In the genomic region with DNA sequence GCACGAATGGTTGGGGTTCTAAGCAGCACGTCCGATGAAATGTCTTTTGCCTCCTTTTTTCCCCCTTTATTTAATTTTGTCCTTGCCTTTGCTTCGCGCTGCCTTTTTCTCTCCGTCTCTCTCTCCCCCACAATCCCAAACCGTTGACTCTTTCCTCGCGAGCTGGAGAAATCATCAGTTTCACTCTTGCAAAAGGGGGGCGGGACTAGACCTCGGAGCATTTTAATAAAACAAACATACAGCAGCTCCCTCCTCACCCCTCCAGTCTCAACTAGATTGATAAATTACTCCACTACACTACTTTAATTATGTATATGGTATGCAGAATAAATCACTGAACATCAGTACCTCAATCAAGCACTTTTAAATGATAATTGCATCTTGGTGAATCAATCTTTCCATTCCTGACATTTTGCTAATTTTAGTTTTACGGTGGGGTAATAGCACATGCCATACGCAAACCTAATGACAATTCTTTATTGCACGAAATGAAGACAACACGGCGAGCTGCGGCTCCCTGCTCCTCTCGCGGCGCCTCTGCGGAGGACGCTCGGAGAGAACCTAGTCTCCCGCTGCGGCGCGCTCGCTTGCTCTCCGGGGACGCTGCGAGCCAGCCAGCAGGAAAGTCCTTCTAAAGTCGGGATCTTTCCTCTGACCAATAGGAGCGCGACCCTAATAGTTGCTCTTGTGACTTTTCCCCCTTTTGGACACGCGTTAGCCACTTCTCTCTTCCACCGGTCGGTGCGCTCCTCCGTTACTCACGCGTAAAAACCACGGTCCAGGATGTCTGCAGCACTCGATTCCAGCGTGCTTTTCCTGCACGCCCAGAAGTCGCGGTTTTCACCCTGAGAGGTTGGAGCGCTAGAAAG, we compare ENCODE assay signal across 1 cellular context.
TF ChIP-seq lines count a peak whose summit lies in the region.

No MANE protein-coding gene starts in this region.

TF ChIP-seq in HCT116, 20 proteins besides CTCF, POLR2A, EP300 and RAD21 (continued from another document):
- TF ChIP-seq REST (IDR thresholded peaks at IDR 0.05; ENCODE audit: low read depth) (no peak), SP1 (IDR thresholded peaks at IDR 0.05; ENCODE audit: low read depth) (no peak), CEBPB (IDR thresholded peaks at IDR 0.05; ENCODE audit: low read depth) (no peak), ZFX (IDR thresholded peaks at IDR 0.05) (no peak), ELF1 (IDR thresholded peaks at IDR 0.05; ENCODE audit: borderline replicate concordance, low read depth) (no peak), TCF7L2 (IDR thresholded peaks at IDR 0.05; ENCODE audit: borderline replicate concordance, extremely low read depth, insufficient read depth, insufficient read length) (no peak), EZH2 (IDR thresholded peaks at IDR 0.05) (no peak), JUND (IDR thresholded peaks at IDR 0.05) (no peak), SIN3A (IDR thresholded peaks at IDR 0.05; ENCODE audit: low read depth) (0 out of 2 replicates have a peak, but pooled peaks have one; percentile 14), POLR2AphosphoS5 (IDR thresholded peaks at IDR 0.05; ENCODE audit: low read depth, low read length) (no peak; the same call in 1 of the 2 replicates), FOSL1 (IDR thresholded peaks at IDR 0.05; ENCODE audit: low read depth) (no peak), ATF3 (IDR thresholded peaks at IDR 0.05) (no peak), SRF (IDR thresholded peaks at IDR 0.05; ENCODE audit: low read depth) (no peak), YY1 (IDR thresholded peaks at IDR 0.05; ENCODE audit: extremely low read depth, insufficient replicate concordance, low read depth, low read length) (no peak), CBX3 (IDR thresholded peaks at IDR 0.05; ENCODE audit: low read depth) (0 out of 2 replicates have a peak, but pooled peaks have one; percentile 22)
- TF ChIP-seq, protein P1, sequence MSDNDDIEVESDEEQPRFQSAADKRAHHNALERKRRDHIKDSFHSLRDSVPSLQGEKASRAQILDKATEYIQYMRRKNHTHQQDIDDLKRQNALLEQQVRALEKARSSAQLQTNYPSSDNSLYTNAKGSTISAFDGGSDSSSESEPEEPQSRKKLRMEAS (IDR thresholded peaks at IDR 0.05) = peak; percentile 73
- TF ChIP-seq, protein P2, sequence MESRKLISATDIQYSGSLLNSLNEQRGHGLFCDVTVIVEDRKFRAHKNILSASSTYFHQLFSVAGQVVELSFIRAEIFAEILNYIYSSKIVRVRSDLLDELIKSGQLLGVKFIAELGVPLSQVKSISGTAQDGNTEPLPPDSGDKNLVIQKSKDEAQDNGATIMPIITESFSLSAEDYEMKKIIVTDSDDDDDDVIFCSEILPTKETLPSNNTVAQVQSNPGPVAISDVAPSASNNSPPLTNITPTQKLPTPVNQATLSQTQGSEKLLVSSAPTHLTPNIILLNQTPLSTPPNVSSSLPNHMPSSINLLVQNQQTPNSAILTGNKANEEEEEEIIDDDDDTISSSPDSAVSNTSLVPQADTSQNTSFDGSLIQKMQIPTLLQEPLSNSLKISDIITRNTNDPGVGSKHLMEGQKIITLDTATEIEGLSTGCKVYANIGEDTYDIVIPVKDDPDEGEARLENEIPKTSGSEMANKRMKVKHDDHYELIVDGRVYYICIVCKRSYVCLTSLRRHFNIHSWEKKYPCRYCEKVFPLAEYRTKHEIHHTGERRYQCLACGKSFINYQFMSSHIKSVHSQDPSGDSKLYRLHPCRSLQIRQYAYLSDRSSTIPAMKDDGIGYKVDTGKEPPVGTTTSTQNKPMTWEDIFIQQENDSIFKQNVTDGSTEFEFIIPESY (IDR thresholded peaks at IDR 0.05; ENCODE audit: extremely low read depth, insufficient replicate concordance, low read length) = no peak
